ENCODE assay signal across 1 cellular context in genomic region chr1:220666349-220666748, GRCh38.
TF ChIP-seq lines count a peak whose summit lies in the region.

No MANE protein-coding gene starts in this region.

TF ChIP-seq in WTC11, 78 proteins besides CTCF, POLR2A, EP300 and RAD21 (continued from another document):
- TF ChIP-seq, protein P1, sequence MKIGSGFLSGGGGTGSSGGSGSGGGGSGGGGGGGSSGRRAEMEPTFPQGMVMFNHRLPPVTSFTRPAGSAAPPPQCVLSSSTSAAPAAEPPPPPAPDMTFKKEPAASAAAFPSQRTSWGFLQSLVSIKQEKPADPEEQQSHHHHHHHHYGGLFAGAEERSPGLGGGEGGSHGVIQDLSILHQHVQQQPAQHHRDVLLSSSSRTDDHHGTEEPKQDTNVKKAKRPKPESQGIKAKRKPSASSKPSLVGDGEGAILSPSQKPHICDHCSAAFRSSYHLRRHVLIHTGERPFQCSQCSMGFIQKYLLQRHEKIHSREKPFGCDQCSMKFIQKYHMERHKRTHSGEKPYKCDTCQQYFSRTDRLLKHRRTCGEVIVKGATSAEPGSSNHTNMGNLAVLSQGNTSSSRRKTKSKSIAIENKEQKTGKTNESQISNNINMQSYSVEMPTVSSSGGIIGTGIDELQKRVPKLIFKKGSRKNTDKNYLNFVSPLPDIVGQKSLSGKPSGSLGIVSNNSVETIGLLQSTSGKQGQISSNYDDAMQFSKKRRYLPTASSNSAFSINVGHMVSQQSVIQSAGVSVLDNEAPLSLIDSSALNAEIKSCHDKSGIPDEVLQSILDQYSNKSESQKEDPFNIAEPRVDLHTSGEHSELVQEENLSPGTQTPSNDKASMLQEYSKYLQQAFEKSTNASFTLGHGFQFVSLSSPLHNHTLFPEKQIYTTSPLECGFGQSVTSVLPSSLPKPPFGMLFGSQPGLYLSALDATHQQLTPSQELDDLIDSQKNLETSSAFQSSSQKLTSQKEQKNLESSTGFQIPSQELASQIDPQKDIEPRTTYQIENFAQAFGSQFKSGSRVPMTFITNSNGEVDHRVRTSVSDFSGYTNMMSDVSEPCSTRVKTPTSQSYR (CRISPR knock-in tag; IDR thresholded peaks at IDR 0.05): no peak
